23 cellular contexts compared by ENCODE assay signal in the genomic region with DNA sequence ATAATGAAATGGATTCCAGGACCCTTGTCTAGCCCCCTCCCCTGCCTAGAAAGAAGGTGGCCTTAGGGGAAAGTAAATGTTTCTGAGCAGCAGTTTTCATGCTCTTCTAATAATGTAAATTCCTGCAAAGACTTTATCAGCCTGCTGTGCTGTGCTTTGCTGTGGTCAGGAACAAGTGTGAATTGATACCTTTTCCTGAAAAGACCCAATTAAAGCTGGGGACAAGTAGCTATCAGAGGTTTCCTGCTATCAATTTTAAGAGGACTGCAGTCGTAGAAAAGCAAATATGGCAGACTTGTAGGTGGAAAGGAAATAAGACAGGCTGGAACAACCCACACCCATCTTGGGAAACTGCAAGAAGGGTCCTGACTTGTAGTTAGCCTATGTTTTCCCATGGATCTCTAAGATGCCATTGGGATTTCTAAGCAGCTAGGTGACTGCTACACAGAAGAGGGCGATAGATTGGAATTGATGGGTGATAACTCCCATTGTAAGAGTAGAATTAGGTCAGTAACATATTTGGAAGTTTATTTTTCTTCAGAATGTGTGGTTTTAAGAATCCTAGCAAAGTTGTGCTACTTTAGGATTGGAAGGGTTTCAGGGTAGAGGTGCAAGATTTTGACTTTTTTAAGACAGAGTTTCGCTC. TPM values are rescaled to one million over a fixed set of nuclear protein-coding genes. Genes with fewer than 3 reads are reported as not detected.
DNase-seq lines count a peak whose midpoint lies in the region; ATAC-seq, FAIRE-seq and TF ChIP-seq lines count a peak whose summit lies in the region.
"Had no signal": no experiment of that assay in that cellular context is flagged by ENCODE, and none has a peak within 500 bp of the region (broad histone marks: within the 10 kb centered on the region; RNA-seq: fewer than 3 reads in every experiment).

No MANE protein-coding gene starts in this region.

- peak overlapping the region; percentile 89 for H3K4me3 Mint-ChIP-seq in T-helper 2 cell treated with Interferon-gamma antibody and Interleukin-4, amounts not matched to agents 5 μg/mL and 100 μg/mL, for 36 hours
- H3K4me3 Mint-ChIP-seq in neural crest cell = peak overlapping the region; percentile 52

- CTCF ChIA-PET in HEK293 (lab: Yijun Ruan, JAX) = interaction anchor here (0.8 to 1.4 kb wide), 2 partner anchors 69 to 143 kb away, joined by 4 read pairs; no protein-coding TSS in a partner anchor

- FAIRE-seq in bronchial epithelial cell (lab: Jason Lieb, UNC) = no peak
- FAIRE-seq: colon, urothelium cell line had no signal

- ATAC-seq in HG02642 (IDR thresholded peaks at IDR 0.05; ENCODE audit: poor library complexity, unreplicated experiment) = no peak

- H3K27me3 Mint-ChIP-seq in T-helper 2 cell treated with Interferon-gamma antibody and Interleukin-4, amounts not matched to agents 5 μg/mL and 100 μg/mL, for 36 hours (ENCODE audit: low read depth) = no peaks in the 10 kb centered on the region
- H3K27me3 Mint-ChIP-seq in neural crest cell (ENCODE audit: low read depth) = no peaks in the 10 kb centered on the region

- DNase-seq in T-helper 2 cell treated with Interferon-gamma antibody and Interleukin-4, amounts not matched to agents 5 μg/mL and 100 μg/mL, for 36 hours (ENCODE audit: low spot score) = no peak
- DNase-seq in T-helper 2 cell = no peak
- DNase-seq in bronchial epithelial cell (ENCODE audit: low read depth) = peak; percentile 41
- DNase-seq in neural crest cell (ENCODE audit: low read depth, low spot score) = no peak
- no peak for DNase-seq in AG08395 (ENCODE audit: low spot score)
- no peak for DNase-seq in DMS 273 treated with DMSO at 0.1 percent for 48 hours (lab: John Stamatoyannopoulos, UW)
- DNase-seq: ACHN; activated CD4-positive, alpha-beta T cell treated with anti-CD3 and anti-CD28 coated beads, Interleukin-2, amount 50 U/mL, for 4 hours; Caco-2; erythroblast; GDM1; H9; NCI-H187; NCI-H510A treated with DMSO at 0.1 percent for 48 hours; OCI-M1 had no signal

- TF ChIP-seq CTCF in HEK293 (tag by site-specific recombination; IDR thresholded peaks at IDR 0.05) = no peak
- no peak for TF ChIP-seq CTCF in bronchial epithelial cell (IDR thresholded peaks at IDR 0.05; ENCODE audit: insufficient read depth, low read length, severe bottlenecking)
- TF ChIP-seq CTCF in neural crest cell (conservative IDR thresholded peaks at IDR 0.05) = no peak

- H3K27ac ChIP-seq in HEK293 (ENCODE audit: extremely low read depth, low read depth, low read length) = no peak overlapping the region
- H3K27ac ChIP-seq: right atrium auricular region, SJSA1 had no signal

- peaks cover 41% of the 10 kb centered on the region for H3K36me3 Mint-ChIP-seq in T-helper 2 cell treated with Interferon-gamma antibody and Interleukin-4, amounts not matched to agents 5 μg/mL and 100 μg/mL, for 36 hours (ENCODE audit: low read depth)
- peaks cover 12% of the 10 kb centered on the region for H3K36me3 Mint-ChIP-seq in neural crest cell (ENCODE audit: low read depth)

- peaks cover 3% of the 10 kb centered on the region; the same call in 1 of the 2 replicates for H3K4me1 ChIP-seq in HEK293 (ENCODE audit: control insufficient read depth, insufficient read depth, low read length)

- H3K9me3 ChIP-seq in HEK293 (ENCODE audit: control insufficient read depth, insufficient read depth, low read depth, low read length) = no peaks in the 10 kb centered on the region
- H3K9me3 ChIP-seq: Caco-2, right atrium auricular region, SJSA1 had no signal

- no peak overlapping the region for H3K27ac Mint-ChIP-seq in T-helper 2 cell treated with Interferon-gamma antibody and Interleukin-4, amounts not matched to agents 5 μg/mL and 100 μg/mL, for 36 hours
- no peak overlapping the region for H3K27ac Mint-ChIP-seq in neural crest cell (ENCODE audit: unreplicated experiment)
- H3K27ac Mint-ChIP-seq: activated T-helper 2 cell treated with anti-CD3 and anti-CD28 coated beads, Interferon-gamma antibody, Interleukin-2, Interleukin-4, amounts not matched to agents 10 μg/mL and 5 μg/mL and 100 μg/mL, durations not matched to agents 14 hours and 24 hours and 36 hours had no signal

- POLR2A ChIA-PET in HEK293 (lab: Yijun Ruan, JAX) = interaction anchor here (0.6 to 1.4 kb wide), 5 partner anchors 10 to 52 kb away, joined by 3 to 4 read pairs (median 3); partner anchors contain the start of gene COQ5

- no peak overlapping the region for H3K4me3 ChIP-seq in HEK293 (ENCODE audit: low read depth, low read length)
- no peak overlapping the region for H3K4me3 ChIP-seq in bronchial epithelial cell (ENCODE audit: low read depth, low read length)
- H3K4me3 ChIP-seq: lung, right atrium auricular region, SJSA1 had no signal

- peaks cover 11 to 43% of the 10 kb centered on the region in 2 experiments for H3K36me3 ChIP-seq in HEK293 (ENCODE audit: control insufficient read depth in 2 of 2, insufficient read depth in 1 of 2, low read length in 2 of 2)
- peaks cover 2% of the 10 kb centered on the region for H3K36me3 ChIP-seq in bronchial epithelial cell (ENCODE audit: control insufficient read depth, insufficient read depth, low read length)

- H3K27me3 ChIP-seq in bronchial epithelial cell (ENCODE audit: control insufficient read depth, insufficient read depth, low read length) = no peaks in the 10 kb centered on the region
- H3K27me3 ChIP-seq: right atrium auricular region, SJSA1 had no signal

- peaks cover 34% of the 10 kb centered on the region for H3K4me1 Mint-ChIP-seq in T-helper 2 cell treated with Interferon-gamma antibody and Interleukin-4, amounts not matched to agents 5 μg/mL and 100 μg/mL, for 36 hours (ENCODE audit: low read depth)
- peaks cover 29% of the 10 kb centered on the region for H3K4me1 Mint-ChIP-seq in neural crest cell

- no peaks in the 10 kb centered on the region for H3K9me3 Mint-ChIP-seq in T-helper 2 cell treated with Interferon-gamma antibody and Interleukin-4, amounts not matched to agents 5 μg/mL and 100 μg/mL, for 36 hours
- H3K9me3 Mint-ChIP-seq in neural crest cell = no peaks in the 10 kb centered on the region
- H3K9me3 Mint-ChIP-seq: activated T-helper 2 cell treated with anti-CD3 and anti-CD28 coated beads, Interferon-gamma antibody, Interleukin-2, Interleukin-4, amounts not matched to agents 10 μg/mL and 5 μg/mL and 100 μg/mL, durations not matched to agents 14 hours and 24 hours and 36 hours; H9 had no signal

TF ChIP-seq in HEK293, 187 proteins besides CTCF, POLR2A, EP300 and RAD21 (continues in another document):
- TF ChIP-seq ZNF155 (tag by site-specific recombination; IDR thresholded peaks at IDR 0.05) (no peak), ZNF707 (tag by site-specific recombination; IDR thresholded peaks at IDR 0.05) (no peak), INSM2 (tag by site-specific recombination; IDR thresholded peaks at IDR 0.05) (no peak), HOXC10 (CRISPR knock-in tag; IDR thresholded peaks at IDR 0.05) (no peak), IKZF3 (tag by site-specific recombination; IDR thresholded peaks at IDR 0.05) (no peak), ZNF341 (tag by site-specific recombination; IDR thresholded peaks at IDR 0.05; ENCODE audit: low read depth) (no peak), ZNF221 (tag by site-specific recombination; IDR thresholded peaks at IDR 0.05; ENCODE audit: borderline replicate concordance) (no peak), ZNF248 (tag by site-specific recombination; IDR thresholded peaks at IDR 0.05) (no peak)
- TF ChIP-seq, protein P1, sequence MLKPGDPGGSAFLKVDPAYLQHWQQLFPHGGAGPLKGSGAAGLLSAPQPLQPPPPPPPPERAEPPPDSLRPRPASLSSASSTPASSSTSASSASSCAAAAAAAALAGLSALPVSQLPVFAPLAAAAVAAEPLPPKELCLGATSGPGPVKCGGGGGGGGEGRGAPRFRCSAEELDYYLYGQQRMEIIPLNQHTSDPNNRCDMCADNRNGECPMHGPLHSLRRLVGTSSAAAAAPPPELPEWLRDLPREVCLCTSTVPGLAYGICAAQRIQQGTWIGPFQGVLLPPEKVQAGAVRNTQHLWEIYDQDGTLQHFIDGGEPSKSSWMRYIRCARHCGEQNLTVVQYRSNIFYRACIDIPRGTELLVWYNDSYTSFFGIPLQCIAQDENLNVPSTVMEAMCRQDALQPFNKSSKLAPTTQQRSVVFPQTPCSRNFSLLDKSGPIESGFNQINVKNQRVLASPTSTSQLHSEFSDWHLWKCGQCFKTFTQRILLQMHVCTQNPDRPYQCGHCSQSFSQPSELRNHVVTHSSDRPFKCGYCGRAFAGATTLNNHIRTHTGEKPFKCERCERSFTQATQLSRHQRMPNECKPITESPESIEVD (tag by site-specific recombination; IDR thresholded peaks at IDR 0.05) = 0 out of 2 replicates have a peak, but pooled peaks have one; percentile 27

RNA-seq across cellular contexts. Expression of gene DYNLL1, which starts 3.1 kb away (rescaled TPM):
- total RNA-seq in bronchial epithelial cell (268 and 325 TPM in 2 replicates), neural crest cell (375 and 382 TPM in 2 replicates)

RNA-seq across cellular contexts. Expression of gene SRSF9, which starts 29.4 kb away (rescaled TPM):
- total RNA-seq in bronchial epithelial cell = 325 and 349 TPM in 2 replicates
- total RNA-seq in neural crest cell = 350 and 361 TPM in 2 replicates

RNA-seq across cellular contexts. Expression of gene COQ5, which starts 30.0 kb away (rescaled TPM):
- total RNA-seq in bronchial epithelial cell = 32.9 and 38.9 TPM in 2 replicates
- 38.5 and 39.0 TPM in 2 replicates for total RNA-seq in neural crest cell

RNA-seq across cellular contexts. Expression of gene RNF10, which starts 35.2 kb away (rescaled TPM):
- total RNA-seq in bronchial epithelial cell = 138 and 157 TPM in 2 replicates
- total RNA-seq in neural crest cell = 134 and 149 TPM in 2 replicates

RNA-seq across cellular contexts. Expression of gene GATC, which starts 52.7 kb away (rescaled TPM):
- total RNA-seq in bronchial epithelial cell (15.1 and 21.6 TPM in 2 replicates), neural crest cell (32.0 and 33.8 TPM in 2 replicates)
